Comparison of ENCODE assay signal across 1 cellular context in the genomic region with DNA sequence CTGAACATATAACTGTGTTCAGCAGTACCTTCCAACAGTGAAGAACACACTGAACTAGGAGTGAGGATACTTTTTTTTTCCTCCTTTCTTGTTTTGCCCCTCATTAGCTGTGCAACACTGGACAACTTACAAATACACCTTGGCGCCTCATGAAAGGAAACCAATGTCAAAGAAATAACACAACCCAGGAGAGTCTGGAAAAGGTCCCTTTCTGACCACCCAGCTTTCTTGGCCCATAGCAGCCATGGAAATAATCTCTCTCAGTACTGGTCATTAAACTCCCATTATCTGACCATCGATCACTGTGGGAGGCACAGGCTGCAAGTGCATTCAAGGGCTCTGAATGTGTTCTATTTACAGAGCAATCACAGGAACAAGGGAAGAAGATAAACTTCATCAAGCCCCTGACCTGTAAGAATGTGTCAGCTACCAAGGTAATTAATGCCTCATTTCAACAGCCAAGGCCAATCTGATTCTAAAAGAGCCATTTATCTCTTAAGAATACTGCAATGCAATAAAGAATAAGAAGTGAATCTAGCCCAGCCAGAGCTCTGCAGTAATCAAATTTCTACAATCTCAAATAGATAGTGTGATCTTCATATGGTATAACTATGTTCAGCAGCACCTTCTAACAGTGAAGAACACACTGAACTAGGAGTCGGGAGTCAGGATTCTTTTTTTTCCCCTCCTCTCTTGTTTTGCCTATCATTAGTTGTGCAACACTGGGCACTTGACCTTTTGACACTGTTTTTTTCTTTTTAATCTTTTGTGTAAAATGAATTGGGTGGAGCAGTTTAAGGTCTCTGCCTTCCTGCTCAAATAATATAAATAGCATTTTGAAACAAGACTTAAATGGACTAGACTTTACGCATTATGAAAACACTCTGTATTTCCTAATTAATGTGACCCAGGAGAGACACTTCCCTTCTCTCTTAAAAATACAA.
TF ChIP-seq lines count a peak whose summit lies in the region.

No MANE protein-coding gene starts in this region.

TF ChIP-seq in HEK293, 187 proteins besides CTCF, POLR2A, EP300 and RAD21 (continued from another document):
- TF ChIP-seq ZNF148 (tag by site-specific recombination; IDR thresholded peaks at IDR 0.05; ENCODE audit: borderline replicate concordance) = no peak
- TF ChIP-seq GLIS1 (tag by site-specific recombination; IDR thresholded peaks at IDR 0.05) = peak; percentile 88
- peak; percentile 68; the same call in 1 of the 2 replicates for TF ChIP-seq ZNF843 (tag by site-specific recombination; IDR thresholded peaks at IDR 0.05)
- no peak for TF ChIP-seq ZNF214 (tag by site-specific recombination; IDR thresholded peaks at IDR 0.05; ENCODE audit: borderline replicate concordance)
- TF ChIP-seq ZNF529 (tag by site-specific recombination; IDR thresholded peaks at IDR 0.05; ENCODE audit: insufficient replicate concordance) = no peak
- TF ChIP-seq ZNF221 (tag by site-specific recombination; IDR thresholded peaks at IDR 0.05; ENCODE audit: borderline replicate concordance) = no peak
- peak; percentile 34; the same call in 1 of the 2 replicates for TF ChIP-seq OSR2 (tag by site-specific recombination; IDR thresholded peaks at IDR 0.05)
- no peak for TF ChIP-seq ZNF621 (tag by site-specific recombination; IDR thresholded peaks at IDR 0.05)
- no peak for TF ChIP-seq ZNF157 (tag by site-specific recombination; IDR thresholded peaks at IDR 0.05)
- TF ChIP-seq ZFP41 (tag by site-specific recombination; IDR thresholded peaks at IDR 0.05; ENCODE audit: borderline replicate concordance) = no peak
- TF ChIP-seq ZNF354C (tag by site-specific recombination; IDR thresholded peaks at IDR 0.05; ENCODE audit: borderline replicate concordance, low read depth) = no peak
TF ChIP-seq in HEK293: peak in this region for 7.
